Comparison of ENCODE assay signal across 8 cellular contexts in genomic region chr1:53326598-53327182, GRCh38. TPM values are rescaled to one million over a fixed set of nuclear protein-coding genes. Genes with fewer than 3 reads are reported as not detected.
DNase-seq lines count a peak whose midpoint lies in the region; ATAC-seq and TF ChIP-seq lines count a peak whose summit lies in the region.

No MANE protein-coding gene starts in this region.

- H3K9me3 ChIP-seq in heart right ventricle: no peaks in the 10 kb centered on the region
- no peaks in the 10 kb centered on the region for H3K9me3 ChIP-seq in gastrocnemius medialis

- H3K27me3 Mint-ChIP-seq in activated T-cell treated with anti-CD3 and anti-CD28 coated beads, Interleukin-2, amount 50 U/mL, for 72 hours (ENCODE audit: low read depth): no peaks in the 10 kb centered on the region

- H3K27me3 ChIP-seq in heart right ventricle (peaks cover 0 to 15% (median 4%) of the 10 kb centered on the region in 7 donors), gastrocnemius medialis (no peaks in the 10 kb centered on the region)

- no peak for TF ChIP-seq POLR2A in gastrocnemius medialis (IDR thresholded peaks at IDR 0.05)

- no peak for DNase-seq in GM12864 (ENCODE audit: low read depth)
- DNase-seq in NCI-H1105 treated with DMSO at 0.1 percent for 48 hours (lab: John Stamatoyannopoulos, UW): peak; percentile 66
- DNase-seq in activated T-cell treated with anti-CD3 and anti-CD28 coated beads, Interleukin-2, amount 50 U/mL, for 72 hours: no peak
- DNase-seq in heart right ventricle: no peak
- DNase-seq in gastrocnemius medialis: no peak
- DNase-seq in cerebellum (ENCODE audit: low spot score): no peak

- H3K4me3 ChIP-seq in GM12864 (ENCODE audit: low read depth, low read length): peak overlapping the region; percentile 84
- peak overlapping the region; percentile 48 to 90 (median 70) for H3K4me3 ChIP-seq in heart right ventricle
- peak overlapping the region; percentile 74 to 79 (median 78) for H3K4me3 ChIP-seq in gastrocnemius medialis

- H3K9me3 Mint-ChIP-seq in activated T-cell treated with anti-CD3 and anti-CD28 coated beads, Interleukin-2, amount 50 U/mL, for 72 hours: no peaks in the 10 kb centered on the region

- ATAC-seq in HG02588 (IDR thresholded peaks at IDR 0.05; ENCODE audit: unreplicated experiment) (peak; percentile 31), heart right ventricle (peak; percentile 23 to 55 (median 41)), gastrocnemius medialis (peak; percentile 35 to 37)
- peak; percentile 37 to 40 for ATAC-seq in activated T-cell treated with anti-CD3 and anti-CD28 coated beads, Interleukin-2, amount 50 U/mL, for 72 hours (replicated peaks in 1 of 2)

- H3K4me3 Mint-ChIP-seq in activated T-cell treated with anti-CD3 and anti-CD28 coated beads, Interleukin-2, amount 50 U/mL, for 72 hours: peak overlapping the region; percentile 92 to 99

- no peaks in the 10 kb centered on the region for H3K36me3 ChIP-seq in heart right ventricle
- H3K36me3 ChIP-seq in gastrocnemius medialis: no peaks in the 10 kb centered on the region

- peak overlapping the region; percentile 92 for H3K27ac Mint-ChIP-seq in activated T-cell treated with anti-CD3 and anti-CD28 coated beads, Interleukin-2, amount 50 U/mL, for 72 hours

- H3K4me1 ChIP-seq in heart right ventricle: peaks cover 7 to 32% (median 24%) of the 10 kb centered on the region in 9 donors
- H3K4me1 ChIP-seq in gastrocnemius medialis: peaks cover 8 to 18% of the 10 kb centered on the region in 2 donors

- in situ Hi-C loops in gastrocnemius medialis (cut with MboI; ENCODE audit: low sequenced_read_pairs in 4 of 4): no loop called here

- 0 to 1% methylated on average over 53 of the region's 53 CpGs for WGBS in heart right ventricle, 2 donors

- TF ChIP-seq CTCF in 22Rv1 (IDR thresholded peaks at IDR 0.05) (no peak), GM12864 (IDR thresholded peaks at IDR 0.05; ENCODE audit: low read depth, low read length, missing control alignments) (no peak), heart right ventricle (IDR thresholded peaks at IDR 0.05) (no peak), gastrocnemius medialis (IDR thresholded peaks at IDR 0.05 in 4 of 5, conservative IDR thresholded peaks at IDR 0.05 in 1 of 5) (no peak)

- peaks cover 7 to 9% of the 10 kb centered on the region in 2 donors for H3K36me3 Mint-ChIP-seq in activated T-cell treated with anti-CD3 and anti-CD28 coated beads, Interleukin-2, amount 50 U/mL, for 72 hours (ENCODE audit: insufficient read depth in 2 of 2)

- peaks cover 45% of the 10 kb centered on the region for H3K4me1 Mint-ChIP-seq in activated T-cell treated with anti-CD3 and anti-CD28 coated beads, Interleukin-2, amount 50 U/mL, for 72 hours (ENCODE audit: low read depth)

- intact Hi-C loops in heart right ventricle (cut with DNase I): no loop called here
- intact Hi-C loops in gastrocnemius medialis (cut with DNase I; ENCODE audit: low total_unique reads): no loop called here

- H3K27ac ChIP-seq in 22Rv1 (peak overlapping the region; percentile 66), heart right ventricle (peak overlapping the region in 1 of 10 donors; percentile 79), gastrocnemius medialis (peak overlapping the region; percentile 80 to 85 (median 82))

RNA-seq across cellular contexts. Expression of gene LRP8, which starts 1.2 kb away (rescaled TPM):
- total RNA-seq in activated T-cell treated with anti-CD3 and anti-CD28 coated beads, Interleukin-2, amount 50 U/mL, for 72 hours: 10 to 100 TPM; 31.4 to 36.5 TPM
- total RNA-seq in heart right ventricle: 1 to 10 TPM; 1.7 to 4.7 (median 2.3) TPM
- 1 to 10 TPM in 1 of 2 donors, under 1 TPM in 1; 0.37 to 1.1 TPM for polyA plus RNA-seq in heart right ventricle
- total RNA-seq in gastrocnemius medialis: 1 to 10 TPM in 2 of 4 donors, under 1 TPM in 2; 0.36 to 4.2 (median 1.4) TPM
- total RNA-seq in cerebellum: 74.2 TPM

Comparison
In these comparisons a context has a peak if more than half of its experiments do, and no peak if none do; other contexts are left out.
1. RNA of gene LRP8, which starts 1.2 kb away (total RNA-seq): 74.2 TPM in cerebellum (single experiment) and 31.4 to 36.5 TPM in activated T-cell treated with anti-CD3 and anti-CD28 coated beads, Interleukin-2, amount 50 U/mL, for 72 hours; 0.36 to 4.2 TPM in gastrocnemius medialis and 1.7 to 4.7 TPM in heart right ventricle; every median in the first group is over 4 times any median in the second.
2. Peak in every context shown above with its lines, with median percentiles within 50 percentile points of each other: H3K4me3 ChIP-seq and ATAC-seq.